8 cellular contexts compared by ENCODE assay signal in the genomic region with DNA sequence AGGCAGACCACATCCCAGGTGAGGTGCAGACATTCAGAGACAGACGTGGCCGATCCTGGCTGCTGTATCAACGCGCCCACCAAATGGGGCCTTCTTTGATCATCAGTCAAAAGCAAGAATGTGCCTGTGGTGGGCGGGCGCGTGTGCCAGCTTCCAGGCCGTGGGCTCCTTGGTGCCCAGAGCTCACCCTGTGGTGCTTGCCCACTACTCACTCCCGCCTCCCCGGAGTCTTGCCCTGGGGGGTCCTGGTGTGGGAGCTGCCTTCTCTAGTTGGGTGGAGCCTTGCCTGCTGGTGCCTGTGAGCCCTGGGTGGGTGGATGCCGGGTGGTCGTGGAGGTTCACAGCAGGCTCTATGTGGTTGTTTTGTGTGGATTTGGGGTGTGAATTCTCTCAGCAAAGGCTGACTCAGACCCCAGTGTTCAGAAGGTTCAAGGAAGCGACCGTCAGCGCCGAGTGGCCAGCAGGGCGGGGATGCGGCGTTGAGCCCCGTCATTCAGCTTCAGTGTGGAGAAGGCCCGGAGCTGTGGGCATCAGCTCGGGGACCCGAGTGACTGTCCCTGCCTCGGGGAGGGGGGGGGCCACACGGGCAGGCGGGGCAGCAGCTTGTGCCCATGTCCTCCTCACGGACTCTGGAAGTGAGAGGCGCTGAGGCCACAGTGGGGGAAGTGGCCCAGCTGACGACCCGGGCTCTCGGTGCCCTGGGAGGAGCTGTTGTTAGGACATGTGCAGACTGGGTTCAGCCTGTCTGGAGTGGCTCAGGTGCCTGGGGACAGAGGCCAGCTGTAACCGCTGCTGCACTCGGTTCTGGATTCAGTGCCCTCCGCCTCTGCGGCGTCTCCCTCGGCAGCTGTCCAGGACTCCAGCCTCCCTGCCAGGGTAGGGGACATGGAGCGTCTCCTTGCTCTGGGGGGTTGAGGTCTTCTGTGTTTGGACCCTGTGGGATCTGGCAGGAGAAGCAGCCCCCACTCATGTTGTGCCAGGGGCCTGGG.
DNase-seq lines count a peak whose midpoint lies in the region; ATAC-seq and FAIRE-seq lines count a peak whose summit lies in the region.
"Had no signal": no experiment of that assay in that cellular context is flagged by ENCODE, and none has a peak within 500 bp of the region (broad histone marks: within the 10 kb centered on the region; RNA-seq: fewer than 3 reads in every experiment).

No MANE protein-coding gene starts in this region.

- FAIRE-seq in GM19239 (lab: Jason Lieb, UNC): no peak

- ATAC-seq in activated naive CD8-positive, alpha-beta T cell treated with anti-CD3 and anti-CD28 coated beads, Interleukin-2, amount 10 ng/mL, durations not matched to agents 7 days and 5 days (ENCODE audit: low read depth): no peak
- ATAC-seq in stimulated activated naive CD8-positive, alpha-beta T cell treated with anti-CD3 and anti-CD28 coated beads, Interleukin-15, amount 100 ng/mL, for 72 hours: no peak

- in situ Hi-C loops in ACHN (cut with HindIII; ENCODE audit: low pct_ligation_motif_present, low pct_unique_long_range_greater_than_20kb, low sequenced_read_pairs): no loop called here

- no peak for DNase-seq in activated naive CD8-positive, alpha-beta T cell treated with anti-CD3 and anti-CD28 coated beads, Interleukin-2, amount 10 ng/mL, durations not matched to agents 7 days and 5 days
- peak; percentile 48 to 63 (median 61) for DNase-seq in immature natural killer cell
- no peak for DNase-seq in stimulated activated naive CD8-positive, alpha-beta T cell treated with anti-CD3 and anti-CD28 coated beads, Interleukin-15, amount 100 ng/mL, for 72 hours
- no peak for DNase-seq in NCI-H2227 treated with DMSO at 0.1 percent for 48 hours (lab: John Stamatoyannopoulos, UW)
- no peak for DNase-seq in ACHN
- DNase-seq in GM19239 (ENCODE audit: insufficient read length, low spot score): no peak
- DNase-seq: gastrocnemius medialis had no signal

- H3K36me3 ChIP-seq in KOPT-K1 (ENCODE audit: insufficient read depth, low read length): no peaks in the 10 kb centered on the region

- no peaks in the 10 kb centered on the region for H3K27me3 Mint-ChIP-seq in activated naive CD8-positive, alpha-beta T cell treated with anti-CD3 and anti-CD28 coated beads, Interleukin-2, amount 10 ng/mL, durations not matched to agents 7 days and 5 days
- peaks cover 20 to 39% (median 38%) of the 10 kb centered on the region in 3 donors for H3K27me3 Mint-ChIP-seq in immature natural killer cell (ENCODE audit: low read depth in 3 of 3)
- no peaks in the 10 kb centered on the region for H3K27me3 Mint-ChIP-seq in stimulated activated naive CD8-positive, alpha-beta T cell treated with anti-CD3 and anti-CD28 coated beads, Interleukin-15, amount 100 ng/mL, for 72 hours

- no peaks in the 10 kb centered on the region for H3K9me3 ChIP-seq in KOPT-K1 (ENCODE audit: insufficient read depth, low read length, poor library complexity, severe bottlenecking)
- H3K9me3 ChIP-seq: gastrocnemius medialis had no signal

- H3K27ac ChIP-seq in KOPT-K1 (ENCODE audit: low read depth, low read length, poor library complexity, severe bottlenecking): peak overlapping the region; percentile 98

- peaks cover 34% of the 10 kb centered on the region for H3K4me1 Mint-ChIP-seq in activated naive CD8-positive, alpha-beta T cell treated with anti-CD3 and anti-CD28 coated beads, Interleukin-2, amount 10 ng/mL, durations not matched to agents 7 days and 5 days
- peaks cover 47 to 64% of the 10 kb centered on the region in 2 donors for H3K4me1 Mint-ChIP-seq in immature natural killer cell
- H3K4me1 Mint-ChIP-seq in stimulated activated naive CD8-positive, alpha-beta T cell treated with anti-CD3 and anti-CD28 coated beads, Interleukin-15, amount 100 ng/mL, for 72 hours: peaks cover 96% of the 10 kb centered on the region

- peak overlapping the region; percentile 32 for H3K4me3 Mint-ChIP-seq in activated naive CD8-positive, alpha-beta T cell treated with anti-CD3 and anti-CD28 coated beads, Interleukin-2, amount 10 ng/mL, durations not matched to agents 7 days and 5 days
- peak overlapping the region; percentile 66 to 86 (median 75) for H3K4me3 Mint-ChIP-seq in immature natural killer cell
- peak overlapping the region; percentile 16 to 87 for H3K4me3 Mint-ChIP-seq in stimulated activated naive CD8-positive, alpha-beta T cell treated with anti-CD3 and anti-CD28 coated beads, Interleukin-15, amount 100 ng/mL, for 72 hours

- POLR2A ChIA-PET in activated naive CD8-positive, alpha-beta T cell treated with anti-CD3 and anti-CD28 coated beads, Interleukin-2, amount 10 ng/mL, durations not matched to agents 7 days and 5 days (lab: Charles Lee): interaction anchor here (0.9 to 4.3 kb wide), 6 partner anchors 8 to 69 kb away, joined by 3 to 36 read pairs (median 24); no protein-coding TSS in a partner anchor

- no peaks in the 10 kb centered on the region for H3K36me3 Mint-ChIP-seq in activated naive CD8-positive, alpha-beta T cell treated with anti-CD3 and anti-CD28 coated beads, Interleukin-2, amount 10 ng/mL, durations not matched to agents 7 days and 5 days
- H3K36me3 Mint-ChIP-seq in immature natural killer cell: no peaks in the 10 kb centered on the region

- H3K9me3 Mint-ChIP-seq in activated naive CD8-positive, alpha-beta T cell treated with anti-CD3 and anti-CD28 coated beads, Interleukin-2, amount 10 ng/mL, durations not matched to agents 7 days and 5 days: no peaks in the 10 kb centered on the region
- no peaks in the 10 kb centered on the region for H3K9me3 Mint-ChIP-seq in immature natural killer cell
- H3K9me3 Mint-ChIP-seq in stimulated activated naive CD8-positive, alpha-beta T cell treated with anti-CD3 and anti-CD28 coated beads, Interleukin-15, amount 100 ng/mL, for 72 hours: no peaks in the 10 kb centered on the region

- peak overlapping the region; percentile 96 for H3K27ac Mint-ChIP-seq in activated naive CD8-positive, alpha-beta T cell treated with anti-CD3 and anti-CD28 coated beads, Interleukin-2, amount 10 ng/mL, durations not matched to agents 7 days and 5 days
- peak overlapping the region; percentile 96 to 100 (median 99) for H3K27ac Mint-ChIP-seq in immature natural killer cell
- peak overlapping the region; percentile 9 to 20 for H3K27ac Mint-ChIP-seq in stimulated activated naive CD8-positive, alpha-beta T cell treated with anti-CD3 and anti-CD28 coated beads, Interleukin-15, amount 100 ng/mL, for 72 hours

Comparison
In these comparisons a context has a peak if more than half of its experiments do, and no peak if none do; other contexts are left out.
1. DNase-seq: peak in immature natural killer cell (3 of 3); none in activated naive CD8-positive, alpha-beta T cell treated with anti-CD3 and anti-CD28 coated beads, Interleukin-2, amount 10 ng/mL, durations not matched to agents 7 days and 5 days (single experiment), stimulated activated naive CD8-positive, alpha-beta T cell treated with anti-CD3 and anti-CD28 coated beads, Interleukin-15, amount 100 ng/mL, for 72 hours (0 of 2), NCI-H2227 treated with DMSO at 0.1 percent for 48 hours (single experiment), ACHN (single experiment) and GM19239 (single experiment).
2. H3K27ac Mint-ChIP-seq: peak in every context shown above with its lines; median percentile 99 in immature natural killer cell; 96 in activated naive CD8-positive, alpha-beta T cell treated with anti-CD3 and anti-CD28 coated beads, Interleukin-2, amount 10 ng/mL, durations not matched to agents 7 days and 5 days; 14 in stimulated activated naive CD8-positive, alpha-beta T cell treated with anti-CD3 and anti-CD28 coated beads, Interleukin-15, amount 100 ng/mL, for 72 hours.
3. Peak in every context shown above with its lines, with median percentiles within 50 percentile points of each other: H3K4me3 Mint-ChIP-seq.